In the genomic region with DNA sequence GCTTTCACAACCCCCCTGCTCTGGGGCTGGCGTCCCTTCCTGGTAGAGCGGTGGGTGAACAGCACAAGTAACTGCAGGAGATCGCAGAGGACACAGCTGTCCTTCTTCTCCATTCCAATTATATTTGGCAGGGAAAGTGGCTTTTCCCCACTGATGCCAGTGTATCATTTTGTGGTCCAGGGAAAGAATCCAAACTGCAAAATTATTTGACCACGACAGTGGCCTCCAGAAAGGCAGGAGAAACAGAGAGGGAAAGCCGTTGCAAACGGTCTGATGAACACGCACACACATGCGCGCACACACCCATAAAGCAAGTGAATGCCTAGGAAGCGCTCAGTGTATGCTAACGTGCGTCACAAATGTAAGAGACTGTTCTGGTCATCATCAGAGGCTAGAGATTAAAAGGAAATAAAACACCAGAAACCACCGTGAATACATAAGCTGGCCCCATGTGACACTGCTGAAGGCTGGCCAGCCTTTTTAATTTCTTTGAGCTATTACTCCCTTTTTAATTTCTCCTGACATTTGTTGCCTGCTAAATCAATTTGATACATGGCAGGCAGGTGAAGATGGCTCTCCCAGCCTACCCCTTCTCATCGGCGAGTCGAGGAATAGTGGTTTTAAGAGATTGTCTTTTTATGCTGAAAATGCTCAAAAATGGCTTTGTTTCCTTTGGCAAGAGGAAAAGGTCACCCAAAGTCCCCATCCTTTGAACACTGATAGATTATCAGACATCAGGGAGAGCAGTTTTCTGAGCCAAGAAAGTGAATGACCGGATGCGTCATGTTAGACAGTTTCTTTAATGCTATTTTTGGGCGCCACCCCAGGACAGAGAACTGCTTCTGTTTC, we compare ENCODE assay signal across 2 cellular contexts.
TF ChIP-seq lines count a peak whose summit lies in the region.

No MANE protein-coding gene starts in this region.

TF ChIP-seq in liver, 16 proteins besides CTCF, POLR2A, EP300 and RAD21:
- no peak for TF ChIP-seq HNF4G (IDR thresholded peaks at IDR 0.05)
- TF ChIP-seq FOXA2 (IDR thresholded peaks at IDR 0.05) = no peak
- TF ChIP-seq EGR1 (IDR thresholded peaks at IDR 0.05; ENCODE audit: low read depth in 2 of 2) = no peak
- TF ChIP-seq, protein P1, sequence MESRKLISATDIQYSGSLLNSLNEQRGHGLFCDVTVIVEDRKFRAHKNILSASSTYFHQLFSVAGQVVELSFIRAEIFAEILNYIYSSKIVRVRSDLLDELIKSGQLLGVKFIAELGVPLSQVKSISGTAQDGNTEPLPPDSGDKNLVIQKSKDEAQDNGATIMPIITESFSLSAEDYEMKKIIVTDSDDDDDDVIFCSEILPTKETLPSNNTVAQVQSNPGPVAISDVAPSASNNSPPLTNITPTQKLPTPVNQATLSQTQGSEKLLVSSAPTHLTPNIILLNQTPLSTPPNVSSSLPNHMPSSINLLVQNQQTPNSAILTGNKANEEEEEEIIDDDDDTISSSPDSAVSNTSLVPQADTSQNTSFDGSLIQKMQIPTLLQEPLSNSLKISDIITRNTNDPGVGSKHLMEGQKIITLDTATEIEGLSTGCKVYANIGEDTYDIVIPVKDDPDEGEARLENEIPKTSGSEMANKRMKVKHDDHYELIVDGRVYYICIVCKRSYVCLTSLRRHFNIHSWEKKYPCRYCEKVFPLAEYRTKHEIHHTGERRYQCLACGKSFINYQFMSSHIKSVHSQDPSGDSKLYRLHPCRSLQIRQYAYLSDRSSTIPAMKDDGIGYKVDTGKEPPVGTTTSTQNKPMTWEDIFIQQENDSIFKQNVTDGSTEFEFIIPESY (IDR thresholded peaks at IDR 0.05) = no peak
- no peak for TF ChIP-seq TAF1 (conservative IDR thresholded peaks at IDR 0.05)
- TF ChIP-seq RXRA (IDR thresholded peaks at IDR 0.05) = no peak
- TF ChIP-seq JUND (IDR thresholded peaks at IDR 0.05) = no peak
- peak; percentile 17 for TF ChIP-seq NR2F2 (IDR thresholded peaks at IDR 0.05)
- no peak for TF ChIP-seq SP1 (IDR thresholded peaks at IDR 0.05)

TF ChIP-seq in HepG2, 621 proteins besides CTCF, POLR2A, EP300 and RAD21:
- no peak for TF ChIP-seq SETDB1 (CRISPR knock-in tag; IDR thresholded peaks at IDR 0.05; ENCODE audit: borderline replicate concordance)
- no peak for TF ChIP-seq SRSF9 (IDR thresholded peaks at IDR 0.05; ENCODE audit: borderline replicate concordance, insufficient read depth, low read depth, low read length, poor library complexity, severe bottlenecking)
- no peak for TF ChIP-seq ZBTB1 (CRISPR knock-in tag; IDR thresholded peaks at IDR 0.05; ENCODE audit: borderline replicate concordance)
TF ChIP-seq in HepG2: peak in this region for 0.
